In genomic region chr2:27664245-27664574, GRCh38 we compare ENCODE assay signal across 8 cellular contexts. TPM values are rescaled to one million over a fixed set of nuclear protein-coding genes. Genes with fewer than 3 reads are reported as not detected.
DNase-seq lines count a peak whose midpoint lies in the region; ATAC-seq and TF ChIP-seq lines count a peak whose summit lies in the region.

No MANE protein-coding gene starts in this region.

- no peaks in the 10 kb centered on the region for H3K9me3 Mint-ChIP-seq in activated T-cell treated with anti-CD3 and anti-CD28 coated beads, Interleukin-2, amount 50 U/mL, for 72 hours

- H3K36me3 ChIP-seq in DND-41 (ENCODE audit: insufficient read depth, low read length) (peaks cover 49% of the 10 kb centered on the region), iPS-15b (ENCODE audit: control insufficient read depth, insufficient read depth, low read length) (peaks cover 12% of the 10 kb centered on the region)

- H3K9ac ChIP-seq in DND-41 (ENCODE audit: low read depth, low read length) (peak overlapping the region; percentile 67), iPS-15b (ENCODE audit: low read depth, low read length) (peak overlapping the region; percentile 77)

- H2AFZ ChIP-seq in DND-41 (ENCODE audit: low read depth, low read length): peak overlapping the region; percentile 98

- no peaks in the 10 kb centered on the region for H3K27me3 Mint-ChIP-seq in activated T-cell treated with anti-CD3 and anti-CD28 coated beads, Interleukin-2, amount 50 U/mL, for 72 hours (ENCODE audit: low read depth)

- ATAC-seq in DND-41 (ENCODE audit: insufficient read depth, low read depth) (peak; percentile 18; the same call in 2 of the 3 replicates), HG03045 (IDR thresholded peaks at IDR 0.05; ENCODE audit: unreplicated experiment) (peak; percentile 9), HG02759 (IDR thresholded peaks at IDR 0.05; ENCODE audit: unreplicated experiment) (no peak), GM18505 (IDR thresholded peaks at IDR 0.05; ENCODE audit: unreplicated experiment) (no peak)
- peak; percentile 18 to 35 for ATAC-seq in activated T-cell treated with anti-CD3 and anti-CD28 coated beads, Interleukin-2, amount 50 U/mL, for 72 hours (replicated peaks in 1 of 2)
- ATAC-seq in stimulated activated naive CD8-positive, alpha-beta T cell treated with anti-CD3 and anti-CD28 coated beads, Interleukin-15, Interleukin-2, amounts not matched to agents 100 U/mL and 50 U/mL, for 24 hours: peak; percentile 17

- H3K4me1 ChIP-seq in DND-41 (ENCODE audit: insufficient read depth, low read length): peaks cover 43% of the 10 kb centered on the region
- peaks cover 3% of the 10 kb centered on the region for H3K4me1 ChIP-seq in iPS-15b (ENCODE audit: control insufficient read depth, insufficient read depth, low read length)

- no peak for TF ChIP-seq POLR2A in GM18505 (IDR thresholded peaks at IDR 0.05; ENCODE audit: borderline replicate concordance, extremely low read depth, insufficient read depth, insufficient read length)

- peaks cover 47% of the 10 kb centered on the region for H3K79me2 ChIP-seq in DND-41 (ENCODE audit: insufficient read depth, low read length)

- H3K27ac Mint-ChIP-seq in activated T-cell treated with anti-CD3 and anti-CD28 coated beads, Interleukin-2, amount 50 U/mL, for 72 hours: peak overlapping the region; percentile 99

- H3K27ac ChIP-seq in DND-41 (ENCODE audit: low read length): peak overlapping the region; percentile 90

- no peak for DNase-seq in DND-41
- DNase-seq in activated T-cell treated with anti-CD3 and anti-CD28 coated beads, Interleukin-2, amount 50 U/mL, for 72 hours: no peak
- no peak for DNase-seq in stimulated activated naive CD8-positive, alpha-beta T cell treated with anti-CD3 and anti-CD28 coated beads, Interleukin-15, Interleukin-2, amounts not matched to agents 100 U/mL and 50 U/mL, for 24 hours
- DNase-seq in iPS-NIHi7 (ENCODE audit: extremely low spot score): no peak

- peak overlapping the region; percentile 95 for H3K4me2 ChIP-seq in DND-41 (ENCODE audit: insufficient read depth, low read length)

- no peak for TF ChIP-seq CTCF in DND-41 (IDR thresholded peaks at IDR 0.05; ENCODE audit: borderline replicate concordance, extremely low read depth, low read length, poor library complexity, severe bottlenecking)

- H3K27me3 ChIP-seq in DND-41 (ENCODE audit: insufficient read depth, low read length, poor library complexity) (no peaks in the 10 kb centered on the region), iPS-15b (ENCODE audit: control insufficient read depth, insufficient read depth, low read length) (no peaks in the 10 kb centered on the region)

- H3K36me3 Mint-ChIP-seq in activated T-cell treated with anti-CD3 and anti-CD28 coated beads, Interleukin-2, amount 50 U/mL, for 72 hours (ENCODE audit: insufficient read depth in 2 of 2): peaks cover 13 to 38% of the 10 kb centered on the region in 2 donors

- no peaks in the 10 kb centered on the region for H4K20me1 ChIP-seq in DND-41 (ENCODE audit: insufficient read depth, low read length)

- no peaks in the 10 kb centered on the region for H3K9me3 ChIP-seq in DND-41 (ENCODE audit: insufficient read depth, low read length, severe bottlenecking)
- H3K9me3 ChIP-seq in iPS-15b (ENCODE audit: control insufficient read depth, insufficient read depth, low read length): no peaks in the 10 kb centered on the region

- H3K4me1 Mint-ChIP-seq in activated T-cell treated with anti-CD3 and anti-CD28 coated beads, Interleukin-2, amount 50 U/mL, for 72 hours (ENCODE audit: low read depth): peaks cover 56% of the 10 kb centered on the region

- peak overlapping the region; percentile 98 to 99 for H3K4me3 Mint-ChIP-seq in activated T-cell treated with anti-CD3 and anti-CD28 coated beads, Interleukin-2, amount 50 U/mL, for 72 hours

- H3K4me3 ChIP-seq in DND-41 (ENCODE audit: low read depth in 1 of 2, low read length in 2 of 2) (peak overlapping the region; percentile 63 to 85; a peak in 3 of 4 replicates), iPS-15b (ENCODE audit: low read depth, low read length) (peak overlapping the region; percentile 85)

RNA-seq across cellular contexts. Expression of gene SLC4A1AP, which starts 0.5 kb away (rescaled TPM):
- total RNA-seq in activated T-cell treated with anti-CD3 and anti-CD28 coated beads, Interleukin-2, amount 50 U/mL, for 72 hours: 10 to 100 TPM; 32.3 to 33.8 TPM

RNA-seq across cellular contexts. Expression of gene SUPT7L, which starts 0.8 kb away (rescaled TPM):
- 10 to 100 TPM; 45.0 to 48.9 TPM for total RNA-seq in activated T-cell treated with anti-CD3 and anti-CD28 coated beads, Interleukin-2, amount 50 U/mL, for 72 hours

RNA-seq across cellular contexts. Expression of gene GPN1, which starts 35.4 kb away (rescaled TPM):
- 10 to 100 TPM; 43.6 to 45.9 TPM for total RNA-seq in activated T-cell treated with anti-CD3 and anti-CD28 coated beads, Interleukin-2, amount 50 U/mL, for 72 hours

RNA-seq across cellular contexts. Expression of gene CCDC121, which starts 35.4 kb away (rescaled TPM):
- under 1 TPM in 1 of 2 donors, not detected in 1; 0.28 TPM for total RNA-seq in activated T-cell treated with anti-CD3 and anti-CD28 coated beads, Interleukin-2, amount 50 U/mL, for 72 hours

Comparison
In these comparisons a context has a peak if more than half of its experiments do, and no peak if none do; other contexts are left out.
1. ATAC-seq: peak in DND-41 (single experiment), HG03045 (single experiment), activated T-cell treated with anti-CD3 and anti-CD28 coated beads, Interleukin-2, amount 50 U/mL, for 72 hours (2 of 2) and stimulated activated naive CD8-positive, alpha-beta T cell treated with anti-CD3 and anti-CD28 coated beads, Interleukin-15, Interleukin-2, amounts not matched to agents 100 U/mL and 50 U/mL, for 24 hours (single experiment); none in HG02759 (single experiment) and GM18505 (single experiment).